ENCODE assay signal across 18 cellular contexts in the genomic region with DNA sequence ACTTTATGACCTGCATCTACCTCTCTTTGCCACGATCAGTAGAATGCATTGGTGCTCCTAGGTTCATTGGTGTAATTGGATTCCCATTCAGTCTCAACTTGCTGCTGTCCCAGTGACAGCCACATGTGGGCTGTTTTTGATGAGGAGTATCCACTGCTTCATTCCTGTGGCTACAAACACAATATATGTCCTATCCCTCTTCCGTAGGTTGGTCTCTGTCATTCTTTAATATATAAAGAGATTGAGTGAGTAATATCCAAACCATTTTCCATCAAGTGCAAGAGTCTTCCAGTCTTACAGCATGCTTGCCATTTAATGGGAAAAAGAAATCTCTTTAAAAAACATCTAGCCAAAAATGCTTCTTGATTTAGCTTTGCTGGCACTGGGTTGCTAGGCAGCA.
DNase-seq lines count a peak whose midpoint lies in the region; ATAC-seq and TF ChIP-seq lines count a peak whose summit lies in the region.
"Had no signal": no experiment of that assay in that cellular context is flagged by ENCODE, and none has a peak within 500 bp of the region (broad histone marks: within the 10 kb centered on the region; RNA-seq: fewer than 3 reads in every experiment).

No MANE protein-coding gene starts in this region.

- H4K20me1 ChIP-seq in osteoblast (ENCODE audit: insufficient read depth, low read length): peaks cover 6% of the 10 kb centered on the region

- H3K27ac ChIP-seq in coronary artery (peak overlapping the region in 1 of 2 donors; percentile 25), osteoblast (ENCODE audit: low read depth, low read length) (no peak overlapping the region)
- H3K27ac ChIP-seq: breast epithelium, HL-60, testis had no signal

- TF ChIP-seq CTCF in coronary artery (IDR thresholded peaks at IDR 0.05): no peak
- TF ChIP-seq CTCF in osteoblast (IDR thresholded peaks at IDR 0.05; ENCODE audit: extremely low read depth, low read depth, low read length): no peak

- H3K9me3 ChIP-seq in osteoblast (ENCODE audit: low read depth, low read length): no peaks in the 10 kb centered on the region
- H3K9me3 ChIP-seq: testis had no signal

- peaks cover 9% of the 10 kb centered on the region for H3K4me1 ChIP-seq in osteoblast (ENCODE audit: insufficient read depth, low read length)
- H3K4me1 ChIP-seq: breast epithelium had no signal

- no peak overlapping the region for H3K4me3 Mint-ChIP-seq in activated T-helper 2 cell treated with anti-CD3 and anti-CD28 coated beads, Interferon-gamma antibody, Interleukin-2, Interleukin-4, amounts not matched to agents 10 μg/mL and 5 μg/mL and 100 μg/mL, durations not matched to agents 14 hours and 24 hours and 36 hours (ENCODE audit: low read depth)
- H3K4me3 Mint-ChIP-seq: activated naive CD4-positive, alpha-beta T cell treated with anti-CD3 and anti-CD28 coated beads, Interleukin-2, amount 10 ng/mL, durations not matched to agents 7 days and 5 days had no signal

- H3K4me3 ChIP-seq in coronary artery: peak overlapping the region; percentile 4
- no peak overlapping the region for H3K4me3 ChIP-seq in osteoblast (ENCODE audit: insufficient read depth, low read length)
- H3K4me3 ChIP-seq: breast epithelium, testis had no signal

- H3K9me3 Mint-ChIP-seq in activated T-helper 2 cell treated with anti-CD3 and anti-CD28 coated beads, Interferon-gamma antibody, Interleukin-2, Interleukin-4, amounts not matched to agents 10 μg/mL and 5 μg/mL and 100 μg/mL, durations not matched to agents 14 hours and 24 hours and 36 hours: no peaks in the 10 kb centered on the region
- H3K9me3 Mint-ChIP-seq: activated naive CD4-positive, alpha-beta T cell treated with anti-CD3 and anti-CD28 coated beads, Interleukin-2, amount 10 ng/mL, durations not matched to agents 7 days and 5 days had no signal

- peaks cover 5% of the 10 kb centered on the region for H3K36me3 Mint-ChIP-seq in activated T-helper 2 cell treated with anti-CD3 and anti-CD28 coated beads, Interferon-gamma antibody, Interleukin-2, Interleukin-4, amounts not matched to agents 10 μg/mL and 5 μg/mL and 100 μg/mL, durations not matched to agents 14 hours and 24 hours and 36 hours (ENCODE audit: low read depth)
- H3K36me3 Mint-ChIP-seq: activated naive CD4-positive, alpha-beta T cell treated with anti-CD3 and anti-CD28 coated beads, Interleukin-2, amount 10 ng/mL, durations not matched to agents 7 days and 5 days had no signal

- DNase-seq in EH (ENCODE audit: low read depth) (peak; percentile 80), LHCN-M2 (ENCODE audit: low read depth) (peak; percentile 55), coronary artery (ENCODE audit: low spot score) (no peak), osteoblast (ENCODE audit: insufficient read length, low spot score, missing footprints) (peak; percentile 58), T-helper 2 cell (no peak), NCI-H345 (lab: John Stamatoyannopoulos, UW) (no peak)
- no peak for DNase-seq in activated T-helper 2 cell treated with anti-CD3 and anti-CD28 coated beads, Interferon-gamma antibody, Interleukin-2, Interleukin-4, amounts not matched to agents 10 μg/mL and 5 μg/mL and 100 μg/mL, durations not matched to agents 14 hours and 24 hours and 36 hours (ENCODE audit: low spot score)
- DNase-seq: activated CD4-positive, alpha-beta T cell treated with anti-CD3 and anti-CD28 coated beads, Interleukin-2, amount 50 U/mL, for 1 hour; activated naive CD4-positive, alpha-beta T cell treated with anti-CD3 and anti-CD28 coated beads, Interleukin-2, amount 10 ng/mL, durations not matched to agents 7 days and 5 days; GDM1; KBM-7; NCI-H1105; NCI-H526; nucleus accumbens; testis had no signal

- H3K36me3 ChIP-seq in osteoblast (ENCODE audit: insufficient read depth, low read length): no peaks in the 10 kb centered on the region

- H3K4me1 Mint-ChIP-seq in activated T-helper 2 cell treated with anti-CD3 and anti-CD28 coated beads, Interferon-gamma antibody, Interleukin-2, Interleukin-4, amounts not matched to agents 10 μg/mL and 5 μg/mL and 100 μg/mL, durations not matched to agents 14 hours and 24 hours and 36 hours (ENCODE audit: low read depth): peaks cover 16% of the 10 kb centered on the region

- intact Hi-C loops in activated T-helper 2 cell treated with anti-CD3 and anti-CD28 coated beads, Interferon-gamma antibody, Interleukin-2, Interleukin-4, amounts not matched to agents 10 μg/mL and 5 μg/mL and 100 μg/mL, durations not matched to agents 14 hours and 24 hours and 36 hours (cut with micrococcal nuclease): no loop called here

- H3K4me2 ChIP-seq in osteoblast (ENCODE audit: insufficient read depth, low read length): no peak overlapping the region

- no peak overlapping the region for H3K27ac Mint-ChIP-seq in activated T-helper 2 cell treated with anti-CD3 and anti-CD28 coated beads, Interferon-gamma antibody, Interleukin-2, Interleukin-4, amounts not matched to agents 10 μg/mL and 5 μg/mL and 100 μg/mL, durations not matched to agents 14 hours and 24 hours and 36 hours
- H3K27ac Mint-ChIP-seq: activated naive CD4-positive, alpha-beta T cell treated with anti-CD3 and anti-CD28 coated beads, Interleukin-2, amount 10 ng/mL, durations not matched to agents 7 days and 5 days had no signal

- H3K79me2 ChIP-seq in osteoblast (ENCODE audit: insufficient read depth, low read length): peaks cover 19% of the 10 kb centered on the region

- H3K27me3 Mint-ChIP-seq in activated T-helper 2 cell treated with anti-CD3 and anti-CD28 coated beads, Interferon-gamma antibody, Interleukin-2, Interleukin-4, amounts not matched to agents 10 μg/mL and 5 μg/mL and 100 μg/mL, durations not matched to agents 14 hours and 24 hours and 36 hours (ENCODE audit: low read depth): peaks cover 2% of the 10 kb centered on the region
- H3K27me3 Mint-ChIP-seq: activated naive CD4-positive, alpha-beta T cell treated with anti-CD3 and anti-CD28 coated beads, Interleukin-2, amount 10 ng/mL, durations not matched to agents 7 days and 5 days had no signal

- no peaks in the 10 kb centered on the region for H3K27me3 ChIP-seq in osteoblast (ENCODE audit: insufficient read depth, low read length)
- H3K27me3 ChIP-seq: breast epithelium, testis had no signal

- H2AFZ ChIP-seq in osteoblast (ENCODE audit: low read length): no peak overlapping the region

- no peak for ATAC-seq in HG03095 (IDR thresholded peaks at IDR 0.05; ENCODE audit: unreplicated experiment)

Comparison
In these comparisons a context has a peak if more than half of its experiments do, and no peak if none do; other contexts are left out.
1. DNase-seq: peak in EH (single experiment), LHCN-M2 (single experiment) and osteoblast (single experiment); none in coronary artery (single experiment), T-helper 2 cell (0 of 5), activated T-helper 2 cell treated with anti-CD3 and anti-CD28 coated beads, Interferon-gamma antibody, Interleukin-2, Interleukin-4, amounts not matched to agents 10 μg/mL and 5 μg/mL and 100 μg/mL, durations not matched to agents 14 hours and 24 hours and 36 hours (single experiment) and NCI-H345 (single experiment).